ENCODE assay signal across 11 cellular contexts in the genomic region with DNA sequence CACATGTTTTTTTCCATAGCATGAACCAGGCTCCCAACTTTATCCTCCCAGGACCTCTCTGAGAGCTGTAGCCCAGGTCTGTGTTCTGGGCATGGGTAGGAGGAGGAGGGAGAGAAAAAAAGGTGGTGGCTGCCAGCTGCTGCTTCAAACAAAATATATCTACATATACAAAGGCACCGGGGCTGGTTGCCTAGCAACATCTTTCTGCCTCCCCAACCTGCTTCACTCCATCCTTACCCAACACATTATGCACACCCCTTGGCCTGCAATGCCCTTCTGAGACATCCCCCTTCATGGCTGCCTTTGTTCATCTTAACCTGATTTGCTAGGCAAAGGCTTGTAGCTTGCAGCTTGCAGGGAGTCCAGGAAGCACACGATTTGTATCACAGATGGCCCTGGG. TPM values are rescaled to one million over a fixed set of nuclear protein-coding genes. Genes with fewer than 3 reads are reported as not detected.
DNase-seq lines count a peak whose midpoint lies in the region; ATAC-seq and TF ChIP-seq lines count a peak whose summit lies in the region.
"Had no signal": no experiment of that assay in that cellular context is flagged by ENCODE, and none has a peak within 500 bp of the region (broad histone marks: within the 10 kb centered on the region; RNA-seq: fewer than 3 reads in every experiment).

No MANE protein-coding gene starts in this region.

- no peak overlapping the region for H3K4me3 ChIP-seq in prostate gland
- no peak overlapping the region for H3K4me3 ChIP-seq in testis
- H3K4me3 ChIP-seq: esophagus squamous epithelium had no signal

- intact Hi-C loops in prostate gland (cut with DNase I), result no loop called here
- intact Hi-C loops in testis (cut with DNase I; ENCODE audit: low total_unique reads), result no loop called here

- TF ChIP-seq POLR2A in prostate gland (IDR thresholded peaks at IDR 0.05), result no peak
- no peak for TF ChIP-seq POLR2A in testis (IDR thresholded peaks at IDR 0.05)

- peak; percentile 45 for DNase-seq in NCI-H1092 treated with DMSO at 0.1 percent for 48 hours (lab: John Stamatoyannopoulos, UW)
- no peak for DNase-seq in NCI-H1092 (lab: John Stamatoyannopoulos, UW)
- peak; percentile 39 to 88 (median 62) for DNase-seq in NCI-H1417 (lab: John Stamatoyannopoulos, UW)
- peak in 4 of 5 donors; percentile 14 to 66 (median 47) for DNase-seq in T-helper 1 cell
- DNase-seq in effector CD8-positive, alpha-beta T cell (lab: John Stamatoyannopoulos, UW), result peak; percentile 44
- no peak for DNase-seq in prostate gland (ENCODE audit: low spot score)
- DNase-seq in testis, result no peak
- DNase-seq: 8988T, esophagus squamous epithelium, left cardiac atrium had no signal

- H3K9me3 ChIP-seq in prostate gland (no peaks in the 10 kb centered on the region), testis (no peaks in the 10 kb centered on the region)
- H3K9me3 ChIP-seq: esophagus squamous epithelium had no signal

- H3K36me3 ChIP-seq in prostate gland (no peaks in the 10 kb centered on the region), testis (ENCODE audit: low read depth, missing control alignments) (no peaks in the 10 kb centered on the region)
- H3K36me3 ChIP-seq: esophagus squamous epithelium had no signal

- TF ChIP-seq CTCF in prostate gland (IDR thresholded peaks at IDR 0.05) (no peak), testis (IDR thresholded peaks at IDR 0.05) (no peak)

- 12% methylated on average over 2 of the region's 2 CpGs for WGBS in prostate gland
- 29 to 41% methylated on average over 2 of the region's 2 CpGs for WGBS in testis, 2 donors

- no peak for ATAC-seq in HG02973 (IDR thresholded peaks at IDR 0.05; ENCODE audit: unreplicated experiment)
- ATAC-seq: left cardiac atrium had no signal

- H3K4me1 ChIP-seq in prostate gland (replicated peaks) (no peaks in the 10 kb centered on the region), testis (no peaks in the 10 kb centered on the region)

- H3K27ac ChIP-seq in prostate gland, result no peak overlapping the region
- no peak overlapping the region for H3K27ac ChIP-seq in testis

- no peaks in the 10 kb centered on the region for H3K27me3 ChIP-seq in prostate gland (replicated peaks; ENCODE audit: insufficient read depth)
- no peaks in the 10 kb centered on the region for H3K27me3 ChIP-seq in testis
- H3K27me3 ChIP-seq: esophagus squamous epithelium had no signal

RNA-seq across cellular contexts. Expression of a gene that starts 27.2 kb away (rescaled TPM):
- 100 to 1,000 TPM; 365 to 536 TPM for total RNA-seq in prostate gland
- total RNA-seq in testis, result 100 to 1,000 TPM; 444 to 561 TPM
- 394 TPM for polyA plus RNA-seq in testis (ENCODE audit: insufficient read depth, low read depth, low replicate concordance)

Comparison
In these comparisons a context has a peak if more than half of its experiments do, and no peak if none do; other contexts are left out.
1. DNase-seq: peak in NCI-H1092 treated with DMSO at 0.1 percent for 48 hours (single experiment), NCI-H1417 (3 of 3), T-helper 1 cell (4 of 5) and effector CD8-positive, alpha-beta T cell (single experiment); none in NCI-H1092 (single experiment), prostate gland (single experiment) and testis (single experiment).